In the genomic region with DNA sequence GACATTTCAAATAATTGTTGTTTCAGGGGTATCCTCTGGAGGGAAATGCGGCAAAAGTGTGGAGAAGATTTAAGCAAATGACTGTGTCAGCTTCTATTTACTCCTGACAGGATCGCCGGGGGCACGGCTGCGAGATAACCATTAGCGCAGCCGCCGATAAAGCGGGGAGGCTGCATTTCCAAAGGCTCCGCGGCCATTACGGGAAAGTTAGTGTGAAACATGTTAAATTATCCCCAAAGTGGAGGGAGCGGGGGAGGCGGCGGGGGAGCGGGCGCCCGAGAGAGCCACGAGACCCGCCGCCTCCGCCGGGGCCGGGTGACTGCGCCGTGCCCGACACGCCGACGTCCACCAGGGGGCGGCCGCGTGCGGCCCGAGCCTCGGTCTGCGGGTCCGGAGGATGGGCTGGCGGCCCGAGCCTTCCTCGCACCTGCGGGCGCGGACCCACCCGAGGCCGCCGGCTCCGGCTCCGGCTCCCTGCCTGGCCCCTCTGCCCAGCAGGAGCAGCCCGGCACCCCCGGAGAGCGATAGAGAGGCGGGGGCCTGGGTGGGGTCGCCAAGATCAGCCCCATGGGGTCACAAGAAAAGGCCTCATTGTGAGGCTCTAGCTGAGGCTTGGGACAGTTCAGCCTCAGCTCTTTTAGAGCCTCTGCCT, we compare ENCODE assay signal across 8 cellular contexts.
DNase-seq lines count a peak whose midpoint lies in the region; ATAC-seq, FAIRE-seq and TF ChIP-seq lines count a peak whose summit lies in the region.

No MANE protein-coding gene starts in this region.

- WGBS in small intestine, 3 donors: 4% methylated on average over 44 to 54 of the region's 54 CpGs

- no peaks in the 10 kb centered on the region for H3K9me2 ChIP-seq in Karpas-422 (replicated peaks; ENCODE audit: insufficient read depth, low read length)

- H3K36me3 ChIP-seq in DND-41 (ENCODE audit: insufficient read depth, low read length) (no peaks in the 10 kb centered on the region), Karpas-422 (ENCODE audit: insufficient read depth, low read length) (no peaks in the 10 kb centered on the region), small intestine (ENCODE audit: control insufficient read depth in 2 of 2, insufficient read depth in 2 of 2, low read length in 2 of 2) (no peaks in the 10 kb centered on the region)

- no peak for ATAC-seq in DND-41 (ENCODE audit: insufficient read depth, low read depth)

- H2AFZ ChIP-seq in DND-41 (ENCODE audit: low read depth, low read length): no peak overlapping the region
- no peak overlapping the region for H2AFZ ChIP-seq in Karpas-422 (ENCODE audit: low read length)

- H3K4me1 ChIP-seq in DND-41 (ENCODE audit: insufficient read depth, low read length) (no peaks in the 10 kb centered on the region), Karpas-422 (ENCODE audit: low read length) (peaks cover 7% of the 10 kb centered on the region; the same call in 1 of the 2 replicates), small intestine (ENCODE audit: control insufficient read depth in 2 of 2, insufficient read depth in 1 of 2, low read depth in 1 of 2, low read length in 1 of 2) (no peaks in the 10 kb centered on the region)

- TF ChIP-seq CTCF in DND-41 (IDR thresholded peaks at IDR 0.05; ENCODE audit: borderline replicate concordance, extremely low read depth, low read length, poor library complexity, severe bottlenecking) (peak; percentile 6), fibroblast of the aortic adventitia (IDR thresholded peaks at IDR 0.05; ENCODE audit: insufficient read depth, low read length) (peak; percentile 50)

- H3K79me2 ChIP-seq in DND-41 (ENCODE audit: insufficient read depth, low read length): no peaks in the 10 kb centered on the region
- H3K79me2 ChIP-seq in Karpas-422 (ENCODE audit: low read length): no peaks in the 10 kb centered on the region

- no peaks in the 10 kb centered on the region for H4K20me1 ChIP-seq in DND-41 (ENCODE audit: insufficient read depth, low read length)
- no peaks in the 10 kb centered on the region for H4K20me1 ChIP-seq in Karpas-422 (ENCODE audit: insufficient read depth, low read depth, low read length)

- H3K27ac ChIP-seq in DND-41 (ENCODE audit: low read length) (no peak overlapping the region), Karpas-422 (ENCODE audit: low read length) (no peak overlapping the region), small intestine (ENCODE audit: low read depth in 1 of 2, low read length in 1 of 2) (no peak overlapping the region)

- H3K27me3 ChIP-seq in DND-41 (ENCODE audit: insufficient read depth, low read length, poor library complexity): peaks cover 9% of the 10 kb centered on the region
- no peaks in the 10 kb centered on the region for H3K27me3 ChIP-seq in Karpas-422 (ENCODE audit: low read length)
- H3K27me3 ChIP-seq in small intestine (ENCODE audit: control insufficient read depth in 2 of 2, insufficient read depth in 2 of 2, low read length in 2 of 2): peaks cover 4 to 23% of the 10 kb centered on the region in 2 donors

- H3K9me3 ChIP-seq in DND-41 (ENCODE audit: insufficient read depth, low read length, severe bottlenecking) (no peaks in the 10 kb centered on the region), Karpas-422 (ENCODE audit: low read length) (no peaks in the 10 kb centered on the region), small intestine (ENCODE audit: control insufficient read depth, low read depth) (no peaks in the 10 kb centered on the region)

- FAIRE-seq in small intestine (lab: Jason Lieb, UNC): no peak

- no peak overlapping the region for H3K9ac ChIP-seq in DND-41 (ENCODE audit: low read depth, low read length)
- H3K9ac ChIP-seq in Karpas-422 (ENCODE audit: low read length): no peak overlapping the region

- H3K4me3 ChIP-seq in DND-41 (ENCODE audit: low read depth in 1 of 2, low read length in 2 of 2) (no peak overlapping the region), Karpas-422 (ENCODE audit: low read length) (no peak overlapping the region), fibroblast of the aortic adventitia (ENCODE audit: low read depth, low read length) (no peak overlapping the region), small intestine (ENCODE audit: low read depth in 1 of 2, low read length in 2 of 2) (no peak overlapping the region)

- H3K4me2 ChIP-seq in DND-41 (ENCODE audit: insufficient read depth, low read length) (no peak overlapping the region), Karpas-422 (ENCODE audit: low read depth, low read length, poor library complexity, severe bottlenecking) (no peak overlapping the region)

- DNase-seq in DND-41: no peak
- DNase-seq in Karpas-422: peak; percentile 75
- peak; percentile 71 for DNase-seq in activated T-cell treated with anti-CD3 and anti-CD28 coated beads for 48 hours (ENCODE audit: low read depth)
- DNase-seq in fibroblast of the aortic adventitia (ENCODE audit: low read depth): no peak
- DNase-seq in small intestine: peak; percentile 9
- DNase-seq in HPDE6-E6E7 (ENCODE audit: extremely low spot score): no peak
- DNase-seq in SW480 (ENCODE audit: low spot score): no peak
- no peak for DNase-seq in NOMO-1 treated with dmso at 0.1 percent for 144 hours (lab: John Stamatoyannopoulos, UW; ENCODE audit: unreplicated experiment)

Comparison
In these comparisons a context has a peak if more than half of its experiments do, and no peak if none do; other contexts are left out.
1. DNase-seq: peak in Karpas-422 (single experiment), activated T-cell treated with anti-CD3 and anti-CD28 coated beads for 48 hours (single experiment) and small intestine (single experiment); none in DND-41 (single experiment), fibroblast of the aortic adventitia (single experiment), HPDE6-E6E7 (single experiment), SW480 (single experiment) and NOMO-1 treated with dmso at 0.1 percent for 144 hours (single experiment).